Comparison of ENCODE assay signal across 25 cellular contexts in genomic region chrX:19697416-19697815, GRCh38.
DNase-seq lines count a peak whose midpoint lies in the region; ATAC-seq and TF ChIP-seq lines count a peak whose summit lies in the region.
"Had no signal": no experiment of that assay in that cellular context is flagged by ENCODE, and none has a peak within 500 bp of the region (broad histone marks: within the 10 kb centered on the region; RNA-seq: fewer than 3 reads in every experiment).

No MANE protein-coding gene starts in this region.

- no peak overlapping the region for H3K4me3 ChIP-seq in CD8-positive, alpha-beta T cell (ENCODE audit: low read depth, low read length)
- H3K4me3 ChIP-seq in CD8-positive, alpha-beta memory T cell (ENCODE audit: low read length) = no peak overlapping the region
- no peak overlapping the region for H3K4me3 ChIP-seq in spleen
- H3K4me3 ChIP-seq: hepatocyte, left ventricle myocardium inferior, thoracic aorta had no signal

- in situ Hi-C loops in G401 (cut with HindIII; ENCODE audit: low sequenced_read_pairs) = no loop called here

- no peaks in the 10 kb centered on the region for H3K9me3 Mint-ChIP-seq in CD8-positive, alpha-beta T cell
- no peaks in the 10 kb centered on the region for H3K9me3 Mint-ChIP-seq in HFFc6
- no peaks in the 10 kb centered on the region for H3K9me3 Mint-ChIP-seq in activated T-helper 1 cell treated with anti-CD3 and anti-CD28 coated beads, Interleukin-12 subunit alpha, Interleukin-12 subunit beta, Interleukin-2, Interleukin-4 antibody, amounts not matched to agents 30 ng/mL and 10 ng/mL and 1 ng/mL, durations not matched to agents 14 hours and 24 hours and 36 hours
- H3K9me3 Mint-ChIP-seq in CD8-positive, alpha-beta memory T cell = no peaks in the 10 kb centered on the region
- H3K9me3 Mint-ChIP-seq: activated CD4-positive, alpha-beta memory T cell treated with anti-CD3 and anti-CD28 coated beads for 36 hours had no signal

- H3K4me1 Mint-ChIP-seq in CD8-positive, alpha-beta T cell (ENCODE audit: low read depth) = peaks cover 48% of the 10 kb centered on the region
- peaks cover 39% of the 10 kb centered on the region for H3K4me1 Mint-ChIP-seq in HFFc6 (ENCODE audit: low read depth)
- peaks cover 13% of the 10 kb centered on the region for H3K4me1 Mint-ChIP-seq in activated T-helper 1 cell treated with anti-CD3 and anti-CD28 coated beads, Interleukin-12 subunit alpha, Interleukin-12 subunit beta, Interleukin-2, Interleukin-4 antibody, amounts not matched to agents 30 ng/mL and 10 ng/mL and 1 ng/mL, durations not matched to agents 14 hours and 24 hours and 36 hours (ENCODE audit: low read depth)
- H3K4me1 Mint-ChIP-seq in CD8-positive, alpha-beta memory T cell = peaks cover 32 to 77% (median 65%) of the 10 kb centered on the region in 3 donors
- H3K4me1 Mint-ChIP-seq: neural crest cell had no signal

- H3K9me3 ChIP-seq in CD8-positive, alpha-beta T cell (ENCODE audit: low read length) = no peaks in the 10 kb centered on the region
- no peaks in the 10 kb centered on the region for H3K9me3 ChIP-seq in CD8-positive, alpha-beta memory T cell (ENCODE audit: low read length)
- no peaks in the 10 kb centered on the region for H3K9me3 ChIP-seq in spleen
- H3K9me3 ChIP-seq: left ventricle myocardium inferior, thoracic aorta had no signal

- no peak overlapping the region for H3K4me3 Mint-ChIP-seq in CD8-positive, alpha-beta T cell
- peak overlapping the region; percentile 57 for H3K4me3 Mint-ChIP-seq in HFFc6
- H3K4me3 Mint-ChIP-seq in activated T-helper 1 cell treated with anti-CD3 and anti-CD28 coated beads, Interleukin-12 subunit alpha, Interleukin-12 subunit beta, Interleukin-2, Interleukin-4 antibody, amounts not matched to agents 30 ng/mL and 10 ng/mL and 1 ng/mL, durations not matched to agents 14 hours and 24 hours and 36 hours = no peak overlapping the region
- no peak overlapping the region for H3K4me3 Mint-ChIP-seq in CD8-positive, alpha-beta memory T cell
- H3K4me3 Mint-ChIP-seq: activated CD4-positive, alpha-beta memory T cell treated with anti-CD3 and anti-CD28 coated beads for 36 hours; neural crest cell had no signal

- TF ChIP-seq POLR2A in spleen (IDR thresholded peaks at IDR 0.05) = no peak

- peaks cover 18% of the 10 kb centered on the region for H3K4me1 ChIP-seq in CD8-positive, alpha-beta T cell (ENCODE audit: insufficient read depth, low read length)
- peaks cover 5% of the 10 kb centered on the region for H3K4me1 ChIP-seq in CD8-positive, alpha-beta memory T cell (ENCODE audit: insufficient read depth, low read length)
- no peaks in the 10 kb centered on the region for H3K4me1 ChIP-seq in spleen

- no peak for DNase-seq in CD8-positive, alpha-beta T cell
- DNase-seq in HFFc6 = peak; percentile 33
- DNase-seq in activated T-helper 1 cell treated with anti-CD3 and anti-CD28 coated beads, Interleukin-12 subunit alpha, Interleukin-12 subunit beta, Interleukin-2, Interleukin-4 antibody, amounts not matched to agents 30 ng/mL and 10 ng/mL and 1 ng/mL, durations not matched to agents 14 hours and 24 hours and 36 hours (ENCODE audit: low spot score) = no peak
- DNase-seq in iris pigment epithelial cell (ENCODE audit: low read depth) = peak; percentile 52
- no peak for DNase-seq in CD8-positive, alpha-beta memory T cell
- no peak for DNase-seq in G401 (ENCODE audit: low spot score)
- no peak for DNase-seq in spleen
- DNase-seq: activated CD4-positive, alpha-beta memory T cell treated with anti-CD3 and anti-CD28 coated beads for 36 hours; activated naive CD4-positive, alpha-beta T cell; activated T-cell treated with anti-CD3 and anti-CD28 coated beads for 4 hours; amniotic stem cell; caudate nucleus; DMS79 treated with DMSO at 0.1 percent for 48 hours; NCI-H1417; NCI-H510A treated with DMSO at 0.1 percent for 48 hours; stimulated activated CD4-positive, alpha-beta T cell treated with anti-CD3 and anti-CD28 coated beads, Interleukin-4, amount 100 ng/mL, for 1 hour; stimulated activated naive CD4-positive, alpha-beta T cell; T1000 had no signal

- POLR2A ChIA-PET in CD8-positive, alpha-beta T cell (lab: Charles Lee) = no interaction called here
- POLR2A ChIA-PET in CD8-positive, alpha-beta memory T cell (lab: Charles Lee) = no interaction called here

- 82 to 100% (median 89%) methylated on average over 2 of the region's 2 CpGs for WGBS in spleen, 5 donors

- CTCF ChIA-PET in CD8-positive, alpha-beta T cell (lab: Charles Lee) = no interaction called here
- CTCF ChIA-PET in CD8-positive, alpha-beta memory T cell (lab: Charles Lee) = no interaction called here

- peak overlapping the region; percentile 22 for H3K27ac Mint-ChIP-seq in CD8-positive, alpha-beta T cell
- H3K27ac Mint-ChIP-seq in HFFc6 = peak overlapping the region; percentile 90
- peak overlapping the region; percentile 29 for H3K27ac Mint-ChIP-seq in activated T-helper 1 cell treated with anti-CD3 and anti-CD28 coated beads, Interleukin-12 subunit alpha, Interleukin-12 subunit beta, Interleukin-2, Interleukin-4 antibody, amounts not matched to agents 30 ng/mL and 10 ng/mL and 1 ng/mL, durations not matched to agents 14 hours and 24 hours and 36 hours
- peak overlapping the region in 2 of 8 donors; percentile 47 to 66 for H3K27ac Mint-ChIP-seq in CD8-positive, alpha-beta memory T cell
- H3K27ac Mint-ChIP-seq: activated CD4-positive, alpha-beta memory T cell treated with anti-CD3 and anti-CD28 coated beads for 36 hours had no signal

- H3K36me3 Mint-ChIP-seq in CD8-positive, alpha-beta T cell = peaks cover 65% of the 10 kb centered on the region
- H3K36me3 Mint-ChIP-seq in HFFc6 (ENCODE audit: low read depth) = peaks cover 5% of the 10 kb centered on the region
- peaks cover 36% of the 10 kb centered on the region for H3K36me3 Mint-ChIP-seq in activated T-helper 1 cell treated with anti-CD3 and anti-CD28 coated beads, Interleukin-12 subunit alpha, Interleukin-12 subunit beta, Interleukin-2, Interleukin-4 antibody, amounts not matched to agents 30 ng/mL and 10 ng/mL and 1 ng/mL, durations not matched to agents 14 hours and 24 hours and 36 hours (ENCODE audit: low read depth)
- peaks cover 3 to 71% (median 8%) of the 10 kb centered on the region in 3 donors for H3K36me3 Mint-ChIP-seq in CD8-positive, alpha-beta memory T cell

- no peak overlapping the region for H3K27ac ChIP-seq in CD8-positive, alpha-beta T cell (ENCODE audit: low read depth, low read length)
- no peak overlapping the region for H3K27ac ChIP-seq in CD8-positive, alpha-beta memory T cell (ENCODE audit: low read depth, low read length)
- H3K27ac ChIP-seq in spleen = no peak overlapping the region
- H3K27ac ChIP-seq: hepatocyte, left ventricle myocardium inferior, RWPE1, thoracic aorta had no signal

- no peak for ATAC-seq in CD8-positive, alpha-beta T cell
- no peak for ATAC-seq in GM21737 (IDR thresholded peaks at IDR 0.05; ENCODE audit: unreplicated experiment)
- ATAC-seq: HepG2 had no signal

- H3K36me3 ChIP-seq in CD8-positive, alpha-beta T cell (ENCODE audit: insufficient read depth, low read length) = no peaks in the 10 kb centered on the region
- peaks cover 11% of the 10 kb centered on the region for H3K36me3 ChIP-seq in CD8-positive, alpha-beta memory T cell (ENCODE audit: insufficient read depth, low read length)
- peaks cover 0 to 22% (median 1%) of the 10 kb centered on the region in 6 donors for H3K36me3 ChIP-seq in spleen
- H3K36me3 ChIP-seq: left ventricle myocardium inferior, thoracic aorta had no signal

- H3K27me3 ChIP-seq in CD8-positive, alpha-beta T cell (ENCODE audit: insufficient read depth, low read length) = no peaks in the 10 kb centered on the region
- no peaks in the 10 kb centered on the region for H3K27me3 ChIP-seq in CD8-positive, alpha-beta memory T cell (ENCODE audit: insufficient read depth, low read length, poor library complexity, severe bottlenecking)
- H3K27me3 ChIP-seq in spleen (replicated peaks in 1 of 7) = no peaks in the 10 kb centered on the region
- H3K27me3 ChIP-seq: hepatocyte had no signal

- no peak for TF ChIP-seq CTCF in CD8-positive, alpha-beta T cell (IDR thresholded peaks at IDR 0.05)
- no peak for TF ChIP-seq CTCF in HFFc6 (IDR thresholded peaks at IDR 0.05)
- no peak for TF ChIP-seq CTCF in spleen (IDR thresholded peaks at IDR 0.05 in 8 of 11, conservative IDR thresholded peaks at IDR 0.05 in 3 of 11)

- H3K27me3 Mint-ChIP-seq in CD8-positive, alpha-beta T cell (ENCODE audit: low read depth) = no peaks in the 10 kb centered on the region
- H3K27me3 Mint-ChIP-seq in HFFc6 (ENCODE audit: insufficient read depth) = no peaks in the 10 kb centered on the region
- H3K27me3 Mint-ChIP-seq in activated T-helper 1 cell treated with anti-CD3 and anti-CD28 coated beads, Interleukin-12 subunit alpha, Interleukin-12 subunit beta, Interleukin-2, Interleukin-4 antibody, amounts not matched to agents 30 ng/mL and 10 ng/mL and 1 ng/mL, durations not matched to agents 14 hours and 24 hours and 36 hours (ENCODE audit: insufficient read depth) = no peaks in the 10 kb centered on the region
- H3K27me3 Mint-ChIP-seq in CD8-positive, alpha-beta memory T cell = no peaks in the 10 kb centered on the region
- H3K27me3 Mint-ChIP-seq: activated CD4-positive, alpha-beta memory T cell treated with anti-CD3 and anti-CD28 coated beads for 36 hours had no signal

- intact Hi-C loops in CD8-positive, alpha-beta T cell (cut with DNase I, micrococcal nuclease) = no loop called here
- intact Hi-C loops in activated T-helper 1 cell treated with anti-CD3 and anti-CD28 coated beads, Interleukin-12 subunit alpha, Interleukin-12 subunit beta, Interleukin-2, Interleukin-4 antibody, amounts not matched to agents 30 ng/mL and 10 ng/mL and 1 ng/mL, durations not matched to agents 14 hours and 24 hours and 36 hours (cut with micrococcal nuclease) = no loop called here
- intact Hi-C loops in spleen (cut with DNase I; ENCODE audit: low total_unique reads) = no loop called here

Comparison
In these comparisons a context has a peak if more than half of its experiments do, and no peak if none do; other contexts are left out.
1. DNase-seq: peak in HFFc6 (single experiment) and iris pigment epithelial cell (single experiment); none in CD8-positive, alpha-beta T cell (0 of 7), activated T-helper 1 cell treated with anti-CD3 and anti-CD28 coated beads, Interleukin-12 subunit alpha, Interleukin-12 subunit beta, Interleukin-2, Interleukin-4 antibody, amounts not matched to agents 30 ng/mL and 10 ng/mL and 1 ng/mL, durations not matched to agents 14 hours and 24 hours and 36 hours (single experiment), CD8-positive, alpha-beta memory T cell (0 of 5), G401 (single experiment) and spleen (single experiment).